In genomic region chr18:75544496-75544895, GRCh38 we compare ENCODE assay signal across 18 cellular contexts.
DNase-seq lines count a peak whose midpoint lies in the region; ATAC-seq and TF ChIP-seq lines count a peak whose summit lies in the region.
"Had no signal": no experiment of that assay in that cellular context is flagged by ENCODE, and none has a peak within 500 bp of the region (broad histone marks: within the 10 kb centered on the region; RNA-seq: fewer than 3 reads in every experiment).

No MANE protein-coding gene starts in this region.

- TF ChIP-seq CTCF in esophagus muscularis mucosa (IDR thresholded peaks at IDR 0.05) (no peak), omental fat pad (IDR thresholded peaks at IDR 0.05) (no peak)

- H3K27ac ChIP-seq in esophagus muscularis mucosa (replicated peaks in 1 of 4) = no peak overlapping the region
- H3K27ac ChIP-seq: ascending aorta, dorsolateral prefrontal cortex, lower lobe of right lung, PC-9, WERI-Rb-1 had no signal

- no peak for TF ChIP-seq POLR2A in esophagus muscularis mucosa (IDR thresholded peaks at IDR 0.05; ENCODE audit: low read depth)

- no peak overlapping the region for H3K4me3 ChIP-seq in esophagus muscularis mucosa
- H3K4me3 ChIP-seq: ascending aorta, dorsolateral prefrontal cortex, lower lobe of right lung, PC-9 had no signal

- no peaks in the 10 kb centered on the region for H3K9me3 ChIP-seq in esophagus muscularis mucosa
- H3K9me3 ChIP-seq: ascending aorta, lower lobe of right lung had no signal

- ATAC-seq in omental fat pad (ENCODE audit: low FRiP score) (peak; percentile 41), sciatic nerve (no peak)
- ATAC-seq: lower lobe of right lung, T-cell had no signal

- TF ChIP-seq EP300 in esophagus muscularis mucosa (IDR thresholded peaks at IDR 0.05) = no peak

- peak; percentile 24 for DNase-seq in ELR (ENCODE audit: low read depth)
- DNase-seq in RPMI7951 (ENCODE audit: low read depth) = peak; percentile 88
- peak; percentile 42 for DNase-seq in esophagus muscularis mucosa (ENCODE audit: extremely low spot score)
- no peak for DNase-seq in omental fat pad (ENCODE audit: low spot score)
- no peak for DNase-seq in NCI-H2081 (lab: John Stamatoyannopoulos, UW)
- DNase-seq in hypothalamus (lab: John Stamatoyannopoulos, UW) = no peak
- DNase-seq in sciatic nerve (ENCODE audit: low spot score) = no peak
- DNase-seq: activated CD8-positive, alpha-beta memory T cell treated with anti-CD3 and anti-CD28 coated beads for 24 hours; activated effector memory CD4-positive, alpha-beta T cell treated with anti-CD3 and anti-CD28 coated beads, Interleukin-2, amount 50 U/mL, for 16 hours; DND-41; dorsolateral prefrontal cortex; lower lobe of right lung; NCI-H1930; NCI-H524 treated with DMSO at 0.1 percent for 48 hours; PC-9; T-cell; WERI-Rb-1 had no signal

- intact Hi-C loops in esophagus muscularis mucosa (cut with DNase I) (no loop called here), sciatic nerve (cut with DNase I) (no loop called here)

- no peaks in the 10 kb centered on the region for H3K4me1 ChIP-seq in esophagus muscularis mucosa
- H3K4me1 ChIP-seq: ascending aorta, lower lobe of right lung had no signal

- H3K27me3 ChIP-seq in esophagus muscularis mucosa = peaks cover 0 to 7% (median 0%) of the 10 kb centered on the region in 4 donors
- H3K27me3 ChIP-seq: ascending aorta had no signal

- H3K36me3 ChIP-seq in esophagus muscularis mucosa = no peaks in the 10 kb centered on the region
- H3K36me3 ChIP-seq: ascending aorta, lower lobe of right lung, WERI-Rb-1 had no signal

- WGBS in esophagus muscularis mucosa = 36% methylated on average over 5 of the region's 5 CpGs

Comparison
In these comparisons a context has a peak if more than half of its experiments do, and no peak if none do; other contexts are left out.
1. DNase-seq: peak in ELR (single experiment), RPMI7951 (single experiment) and esophagus muscularis mucosa (single experiment); none in omental fat pad (single experiment), NCI-H2081 (0 of 2), hypothalamus (0 of 51) and sciatic nerve (single experiment).